8 cellular contexts compared by ENCODE assay signal in genomic region chr5:103562453-103563157, GRCh38. TPM values are rescaled to one million over a fixed set of nuclear protein-coding genes. Genes with fewer than 3 reads are reported as not detected.
DNase-seq lines count a peak whose midpoint lies in the region; ATAC-seq and TF ChIP-seq lines count a peak whose summit lies in the region.

TSS of gene NUDT12 (minus strand) at chr5:103562789. CDS start at chr5:103560248, 2,541 bp downstream.

- peak within 1 kb of the TSS; percentile 19 for H4K91ac ChIP-seq in mesenchymal stem cell (ENCODE audit: low read length)

- H2BK15ac ChIP-seq in mesenchymal stem cell (ENCODE audit: low read depth, poor library complexity, severe bottlenecking): peak within 1 kb of the TSS; percentile 15

- peak; percentile 89 for ATAC-seq in GM19035 (IDR thresholded peaks at IDR 0.05; ENCODE audit: unreplicated experiment)
- ATAC-seq in HG03342 (IDR thresholded peaks at IDR 0.05; ENCODE audit: unreplicated experiment): peak; percentile 76

- H2AFZ ChIP-seq in mesenchymal stem cell (ENCODE audit: low read depth, low read length): peak within 1 kb of the TSS; percentile 96

- H3K9ac ChIP-seq in endodermal cell (ENCODE audit: extremely low read depth, low read length, poor library complexity, severe bottlenecking): peak within 1 kb of the TSS; percentile 49
- peak within 1 kb of the TSS; percentile 92 for H3K9ac ChIP-seq in mesenchymal stem cell (ENCODE audit: low read length)

- H3K4me2 ChIP-seq in mesenchymal stem cell (ENCODE audit: low read length, poor library complexity, severe bottlenecking): peak within 1 kb of the TSS; percentile 87

- WGBS in endodermal cell (ENCODE audit: insufficient coverage in 1 of 2, insufficient read length in 1 of 2), 2 experiments: 41 to 45% methylated on average over 7 to 31 of the region's 37 CpGs
- WGBS in mesenchymal stem cell: 2% methylated on average over 30 of the region's 37 CpGs

- H2BK5ac ChIP-seq in mesenchymal stem cell (ENCODE audit: low read depth, low read length, poor library complexity, severe bottlenecking): no peak within 1 kb of the TSS

- H3K14ac ChIP-seq in mesenchymal stem cell (ENCODE audit: low read length in 2 of 2): peak within 1 kb of the TSS in 1 of 2 experiments; percentile 65

- no peak within 1 kb of the TSS for H2AK5ac ChIP-seq in mesenchymal stem cell (ENCODE audit: low read length, severe bottlenecking)

- no peaks in the 10 kb centered on the region for H3K4me1 ChIP-seq in endodermal cell (ENCODE audit: control insufficient read depth, insufficient read depth, low read length)
- peaks cover 1% of the 10 kb centered on the region for H3K4me1 ChIP-seq in mesenchymal stem cell (ENCODE audit: control insufficient read depth, insufficient read depth, low read depth, low read length)

- H3K27ac ChIP-seq in endodermal cell (ENCODE audit: low read depth, low read length) (no peak within 1 kb of the TSS), mesenchymal stem cell (ENCODE audit: low read length, poor library complexity, severe bottlenecking) (peak within 1 kb of the TSS; percentile 96)

- no peak within 1 kb of the TSS for H2BK12ac ChIP-seq in mesenchymal stem cell (ENCODE audit: low read length in 2 of 2)

- H3K36me3 Mint-ChIP-seq in endodermal cell (ENCODE audit: low read depth): no peaks in the 10 kb centered on the region

- H3K23ac ChIP-seq in mesenchymal stem cell (ENCODE audit: low read length in 2 of 2): no peak within 1 kb of the TSS

- H2BK120ac ChIP-seq in mesenchymal stem cell (ENCODE audit: low read depth, low read length): peak within 1 kb of the TSS; percentile 65

- H3K27me3 Mint-ChIP-seq in endodermal cell (ENCODE audit: insufficient read depth): no peaks in the 10 kb centered on the region

- peak within 1 kb of the TSS; percentile 92 for H3K27ac Mint-ChIP-seq in endodermal cell

- H3K4me3 ChIP-seq in endodermal cell (ENCODE audit: low read length) (peak within 1 kb of the TSS; percentile 82), mesenchymal stem cell (ENCODE audit: insufficient read depth in 1 of 2, low read depth in 1 of 2, low read length in 2 of 2) (peak within 1 kb of the TSS; percentile 79 to 90)

- H4K8ac ChIP-seq in mesenchymal stem cell (ENCODE audit: low read length): peak within 1 kb of the TSS; percentile 86

- peak within 1 kb of the TSS; percentile 29 to 97 for H3K4ac ChIP-seq in mesenchymal stem cell (ENCODE audit: low read depth in 1 of 2, low read length in 2 of 2)

- H3K79me1 ChIP-seq in mesenchymal stem cell (replicated peaks; ENCODE audit: low read length, poor library complexity, severe bottlenecking): peaks cover 12% of the 10 kb centered on the region

- TF ChIP-seq CTCF in endodermal cell (conservative IDR thresholded peaks at IDR 0.05): no peak

- peaks cover 14% of the 10 kb centered on the region for H3K4me1 Mint-ChIP-seq in endodermal cell

- H3K36me3 ChIP-seq in endodermal cell (ENCODE audit: control insufficient read depth, insufficient read depth, low read length) (no peaks in the 10 kb centered on the region), mesenchymal stem cell (ENCODE audit: control insufficient read depth in 1 of 2, insufficient read depth in 2 of 2, low read depth in 1 of 2, low read length in 2 of 2) (peaks cover 0 to 20% of the 10 kb centered on the region in 2 experiments)

- peak within 1 kb of the TSS; percentile 81 to 97 for H3K18ac ChIP-seq in mesenchymal stem cell (ENCODE audit: low read depth in 1 of 2, low read length in 2 of 2)

- peaks cover 4% of the 10 kb centered on the region for H3K9me3 Mint-ChIP-seq in endodermal cell

- H3K4me3 Mint-ChIP-seq in endodermal cell: peak within 1 kb of the TSS; percentile 90

- DNase-seq in AG20443 (ENCODE audit: low spot score) (peak; percentile 96), NCI-H510A (lab: John Stamatoyannopoulos, UW) (peak; percentile 48), endodermal cell (peak; percentile 95), mesenchymal stem cell (peak; percentile 82)
- peak; percentile 6 to 8 for DNase-seq in activated CD8-positive, alpha-beta memory T cell treated with anti-CD3 and anti-CD28 coated beads for 4 hours (ENCODE audit: low read depth in 2 of 2)
- peak; percentile 17 for DNase-seq in stimulated activated CD8-positive, alpha-beta memory T cell treated with anti-CD3 and anti-CD28 coated beads, Interleukin-12 subunit alpha, Interleukin-12 subunit beta, amount 100 ng/mL, for 24 hours (ENCODE audit: extremely low read depth)

- H3K27me3 ChIP-seq in endodermal cell (ENCODE audit: control insufficient read depth, insufficient read depth, low read length, poor library complexity, severe bottlenecking) (no peaks in the 10 kb centered on the region), mesenchymal stem cell (ENCODE audit: control insufficient read depth in 1 of 2, insufficient read depth in 1 of 2, low read length in 2 of 2) (no peaks in the 10 kb centered on the region)

- H3K9me3 ChIP-seq in endodermal cell (ENCODE audit: control insufficient read depth, low read length): no peaks in the 10 kb centered on the region
- no peaks in the 10 kb centered on the region for H3K9me3 ChIP-seq in mesenchymal stem cell (ENCODE audit: control insufficient read depth, low read length)

RNA-seq across cellular contexts. Expression of gene NUDT12, which starts in this region (rescaled TPM):
- total RNA-seq in endodermal cell: 10 to 100 TPM; 15.3 to 24.5 TPM
- 11.5 TPM for polyA plus RNA-seq in endodermal cell (2013, experiment 1 of 2)
- polyA plus RNA-seq in endodermal cell (2013, experiment 2 of 2): 13.9 TPM
- polyA plus RNA-seq in mesenchymal stem cell (2013, experiment 1 of 2): 6.5 TPM
- polyA plus RNA-seq in mesenchymal stem cell (2013, experiment 2 of 2): 7.3 TPM

Comparison
In these comparisons a context has a peak if more than half of its experiments do, and no peak if none do; other contexts are left out.
1. DNase-seq: peak in every context shown above with its lines; median percentile 96 in AG20443; 95 in endodermal cell; 82 in mesenchymal stem cell; 48 in NCI-H510A; 17 in stimulated activated CD8-positive, alpha-beta memory T cell treated with anti-CD3 and anti-CD28 coated beads, Interleukin-12 subunit alpha, Interleukin-12 subunit beta, amount 100 ng/mL, for 24 hours; 7 in activated CD8-positive, alpha-beta memory T cell treated with anti-CD3 and anti-CD28 coated beads for 4 hours.